In genomic region chr22:32197553-32198226, GRCh38 we compare ENCODE assay signal across 18 cellular contexts. TPM values are rescaled to one million over a fixed set of nuclear protein-coding genes. Genes with fewer than 3 reads are reported as not detected.
"Had no signal": no experiment of that assay in that cellular context is flagged by ENCODE, and none has a peak within 500 bp of the region (broad histone marks: within the 10 kb centered on the region; RNA-seq: fewer than 3 reads in every experiment).

No MANE protein-coding gene starts in this region.

RNA-seq across cellular contexts. Expression of gene RFPL2, which starts 7.2 kb away (rescaled TPM):
- total RNA-seq: activated naive CD4-positive, alpha-beta T cell treated with anti-CD3 and anti-CD28 coated beads for 36 hours; activated naive CD8-positive, alpha-beta T cell treated with anti-CD3 and anti-CD28 coated beads for 36 hours; activated naive CD8-positive, alpha-beta T cell treated with anti-CD3 and anti-CD28 coated beads, Interleukin-2, amount 10 ng/mL, durations not matched to agents 7 days and 5 days; activated T-cell treated with anti-CD3 and anti-CD28 coated beads, Interleukin-2, amount 50 U/mL, for 4 hours; adrenal gland; aorta; ascending aorta; body of pancreas; cardiac septum had no signal
- polyA plus RNA-seq: adipose tissue, aorta had no signal

RNA-seq across cellular contexts. Expression of gene C22orf42, which starts 38.6 kb away (rescaled TPM):
- total RNA-seq: activated naive CD4-positive, alpha-beta T cell treated with anti-CD3 and anti-CD28 coated beads for 36 hours; activated naive CD4-positive, alpha-beta T cell treated with anti-CD3 and anti-CD28 coated beads, Interleukin-2, amount 50 U/mL, for 72 hours; activated naive CD8-positive, alpha-beta T cell treated with anti-CD3 and anti-CD28 coated beads for 36 hours; activated naive CD8-positive, alpha-beta T cell treated with anti-CD3 and anti-CD28 coated beads, Interleukin-2, amount 10 ng/mL, durations not matched to agents 7 days and 5 days; activated T-cell treated with anti-CD3 and anti-CD28 coated beads, Interleukin-2, amount 50 U/mL, for 4 hours; activated T-cell treated with anti-CD3 and anti-CD28 coated beads, Interleukin-2, amount 50 U/mL, for 72 hours; activated T-helper 1 cell treated with anti-CD3 and anti-CD28 coated beads, Interleukin-12 subunit alpha, Interleukin-12 subunit beta, Interleukin-2, Interleukin-4 antibody, amounts not matched to agents 30 ng/mL and 10 ng/mL and 1 ng/mL, durations not matched to agents 14 hours and 24 hours and 36 hours; activated T-helper 17 cell treated with anti-CD3 and anti-CD28 coated beads, Interleukin-2, amount 50 U/mL, for 72 hours; activated T-helper 2 cell treated with anti-CD3 and anti-CD28 coated beads, Interferon-gamma antibody, Interleukin-2, Interleukin-4, amounts not matched to agents 10 μg/mL and 5 μg/mL and 100 μg/mL, durations not matched to agents 14 hours and 24 hours and 36 hours; aorta; ascending aorta; astrocyte; breast epithelium; cardiac muscle cell; cardiac septum had no signal
- polyA plus RNA-seq: aorta, cardiac muscle cell had no signal

RNA-seq across cellular contexts. Expression of gene SLC5A4, which starts 57.5 kb away (rescaled TPM):
- total RNA-seq: activated naive CD4-positive, alpha-beta T cell treated with anti-CD3 and anti-CD28 coated beads for 36 hours; activated naive CD4-positive, alpha-beta T cell treated with anti-CD3 and anti-CD28 coated beads, Interleukin-2, amount 50 U/mL, for 72 hours; activated naive CD8-positive, alpha-beta T cell treated with anti-CD3 and anti-CD28 coated beads for 36 hours; activated naive CD8-positive, alpha-beta T cell treated with anti-CD3 and anti-CD28 coated beads, Interleukin-2, amount 10 ng/mL, durations not matched to agents 7 days and 5 days; activated T-cell treated with anti-CD3 and anti-CD28 coated beads, Interleukin-2, amount 50 U/mL, for 4 hours; activated T-cell treated with anti-CD3 and anti-CD28 coated beads, Interleukin-2, amount 50 U/mL, for 72 hours; activated T-helper 1 cell treated with anti-CD3 and anti-CD28 coated beads, Interleukin-12 subunit alpha, Interleukin-12 subunit beta, Interleukin-2, Interleukin-4 antibody, amounts not matched to agents 30 ng/mL and 10 ng/mL and 1 ng/mL, durations not matched to agents 14 hours and 24 hours and 36 hours; activated T-helper 17 cell treated with anti-CD3 and anti-CD28 coated beads, Interleukin-2, amount 50 U/mL, for 72 hours; activated T-helper 2 cell treated with anti-CD3 and anti-CD28 coated beads, Interferon-gamma antibody, Interleukin-2, Interleukin-4, amounts not matched to agents 10 μg/mL and 5 μg/mL and 100 μg/mL, durations not matched to agents 14 hours and 24 hours and 36 hours; cardiac muscle cell had no signal
- polyA plus RNA-seq: cardiac muscle cell had no signal
